ENCODE assay signal across 8 cellular contexts in the genomic region with DNA sequence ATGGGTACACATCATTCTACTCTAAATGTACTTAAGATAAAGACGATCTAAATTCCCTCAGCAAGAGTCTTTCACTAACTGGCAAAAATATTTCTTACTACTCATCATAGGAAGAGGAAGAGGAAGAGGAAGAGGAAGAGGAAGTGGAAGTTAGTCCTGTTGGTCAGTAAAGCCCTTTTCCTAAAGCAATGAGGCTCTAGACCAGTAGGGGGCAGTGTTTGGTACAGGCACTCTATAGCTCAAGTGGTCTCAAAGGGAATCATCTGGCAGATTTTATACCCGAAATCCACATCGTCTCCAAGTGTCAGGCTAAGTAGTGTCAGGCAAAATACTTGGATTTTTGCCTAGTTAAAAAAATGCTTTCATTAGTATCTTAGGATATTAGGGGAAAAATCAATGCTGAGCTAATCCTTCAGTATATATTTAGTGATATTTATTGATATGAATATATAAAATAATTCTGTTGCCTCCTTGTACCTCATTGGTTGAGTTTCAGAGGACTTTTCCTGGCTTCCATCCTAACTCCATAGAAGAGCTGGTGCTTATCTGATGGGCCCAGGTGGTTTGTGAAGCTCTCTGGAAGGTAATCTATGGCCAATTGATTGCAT. TPM values are rescaled to one million over a fixed set of nuclear protein-coding genes. Genes with fewer than 3 reads are reported as not detected.
DNase-seq lines count a peak whose midpoint lies in the region; FAIRE-seq and TF ChIP-seq lines count a peak whose summit lies in the region.

No MANE protein-coding gene starts in this region.

- H3K9me3 ChIP-seq in endothelial cell of umbilical vein (replicated peaks; ENCODE audit: control insufficient read depth, insufficient read depth, low read length) (no peaks in the 10 kb centered on the region), osteoblast (ENCODE audit: low read depth, low read length) (no peaks in the 10 kb centered on the region)

- H4K20me1 ChIP-seq in endothelial cell of umbilical vein (replicated peaks; ENCODE audit: control insufficient read depth, extremely low read depth, insufficient read depth, low read length) (no peaks in the 10 kb centered on the region), osteoblast (ENCODE audit: insufficient read depth, low read length) (peaks cover 78% of the 10 kb centered on the region)

- H3K4me2 ChIP-seq in endothelial cell of umbilical vein (ENCODE audit: insufficient read depth, low read length) (no peak overlapping the region), osteoblast (ENCODE audit: insufficient read depth, low read length) (no peak overlapping the region)

- DNase-seq in stimulated activated CD4-positive, alpha-beta T cell treated with anti-CD3 and anti-CD28 coated beads, Interleukin-12 subunit alpha, Interleukin-12 subunit beta, amount 100 ng/mL, for 48 hours (ENCODE audit: low read depth in 2 of 3, low spot score in 1 of 3) = peak in 2 of 3 donors; percentile 1 to 5
- no peak for DNase-seq in stimulated activated CD4-positive, alpha-beta T cell treated with anti-CD3 and anti-CD28 coated beads, Interleukin-4, amount 100 ng/mL, for 4 hours
- DNase-seq in NCI-H82 treated with DMSO at 0.1 percent for 48 hours (lab: John Stamatoyannopoulos, UW; ENCODE audit: unreplicated experiment) (peak; percentile 2), endothelial cell of umbilical vein (ENCODE audit: low read depth, low spot score) (peak; percentile 55), osteoblast (ENCODE audit: insufficient read length, low spot score, missing footprints) (no peak), DMS114 treated with DMSO at 0.1 percent for 48 hours (lab: John Stamatoyannopoulos, UW; ENCODE audit: unreplicated experiment) (no peak), AG20443 (ENCODE audit: low spot score) (no peak), NCI-H2029 treated with DMSO at 0.1 percent for 48 hours (lab: John Stamatoyannopoulos, UW) (no peak)

- H2AFZ ChIP-seq in endothelial cell of umbilical vein (ENCODE audit: low read depth, low read length) = no peak overlapping the region
- no peak overlapping the region for H2AFZ ChIP-seq in osteoblast (ENCODE audit: low read length)

- POLR2A ChIA-PET in endothelial cell of umbilical vein (lab: Charles Lee) = no interaction called here

- peak; percentile 33 for FAIRE-seq in endothelial cell of umbilical vein (lab: Jason Lieb, UNC)

- intact Hi-C loops in endothelial cell of umbilical vein (cut with micrococcal nuclease) = loop anchor here (1.0 to 2.0 kb wide), 2 partner anchors 49 to 95 kb away; no protein-coding TSS in a partner anchor

- CTCF ChIA-PET in endothelial cell of umbilical vein (lab: Charles Lee) = interaction anchor here (0.6 to 3.3 kb wide), 39 partner anchors 9 to 454 kb away, joined by 3 to 91 read pairs (median 4); no protein-coding TSS in a partner anchor

- H3K27ac ChIP-seq in endothelial cell of umbilical vein (ENCODE audit: insufficient read depth, low read depth, low read length) (no peak overlapping the region), osteoblast (ENCODE audit: low read depth, low read length) (peak overlapping the region; percentile 26)

- H3K79me2 ChIP-seq in endothelial cell of umbilical vein (ENCODE audit: control insufficient read depth, insufficient read depth, low read length) (peaks cover 81% of the 10 kb centered on the region), osteoblast (ENCODE audit: insufficient read depth, low read length) (peaks cover 99% of the 10 kb centered on the region)

- no TSS peak for BruUV-seq in endothelial cell of umbilical vein (replicated peaks; lab: Mats Ljungman, UMichigan)

- peak; percentile 59 to 68 for TF ChIP-seq CTCF in endothelial cell of umbilical vein (IDR thresholded peaks at IDR 0.05; ENCODE audit: extremely low read depth in 1 of 2, insufficient read depth in 1 of 2, low read depth in 1 of 2, low read length in 2 of 2)
- TF ChIP-seq CTCF in osteoblast (IDR thresholded peaks at IDR 0.05; ENCODE audit: extremely low read depth, low read depth, low read length) = peak; percentile 87

- H3K27me3 ChIP-seq in endothelial cell of umbilical vein (ENCODE audit: control insufficient read depth in 2 of 2, insufficient read depth in 2 of 2, low read length in 2 of 2) (no peaks in the 10 kb centered on the region), osteoblast (ENCODE audit: insufficient read depth, low read length) (no peaks in the 10 kb centered on the region)

- peaks cover 21% of the 10 kb centered on the region for H3K4me1 ChIP-seq in endothelial cell of umbilical vein (ENCODE audit: control insufficient read depth, extremely low read depth, insufficient read depth, low read length)
- peaks cover 95% of the 10 kb centered on the region for H3K4me1 ChIP-seq in osteoblast (ENCODE audit: insufficient read depth, low read length)

- no peaks in the 10 kb centered on the region for H3K9me1 ChIP-seq in endothelial cell of umbilical vein (replicated peaks; ENCODE audit: control insufficient read depth, extremely low read depth, insufficient read depth, low read length)

- TF ChIP-seq POLR2A in endothelial cell of umbilical vein (IDR thresholded peaks at IDR 0.05; ENCODE audit: low read depth, low read length) = no peak

- dilution Hi-C loops in endothelial cell of umbilical vein (cut with MboI; ENCODE audit: extremely low pct_ligation_motif_present, low sequenced_read_pairs) = no loop called here

- H3K9ac ChIP-seq in endothelial cell of umbilical vein (replicated peaks; ENCODE audit: extremely low read depth, insufficient read depth, low read length) = no peak overlapping the region

- H3K36me3 ChIP-seq in endothelial cell of umbilical vein (ENCODE audit: control insufficient read depth in 2 of 2, extremely low read depth in 1 of 2, insufficient read depth in 2 of 2, low read length in 2 of 2) (peaks cover 0 to 2% of the 10 kb centered on the region in 2 experiments), osteoblast (ENCODE audit: insufficient read depth, low read length) (peaks cover 90% of the 10 kb centered on the region)

- H3K4me3 ChIP-seq in endothelial cell of umbilical vein (replicated peaks in 1 of 3; ENCODE audit: insufficient read depth in 1 of 3, low read depth in 1 of 3, low read length in 3 of 3) = no peak overlapping the region
- H3K4me3 ChIP-seq in osteoblast (ENCODE audit: insufficient read depth, low read length) = no peak overlapping the region

TF ChIP-seq in endothelial cell of umbilical vein, 7 proteins besides CTCF, POLR2A, EP300 and RAD21:
- TF ChIP-seq, protein P1, sequence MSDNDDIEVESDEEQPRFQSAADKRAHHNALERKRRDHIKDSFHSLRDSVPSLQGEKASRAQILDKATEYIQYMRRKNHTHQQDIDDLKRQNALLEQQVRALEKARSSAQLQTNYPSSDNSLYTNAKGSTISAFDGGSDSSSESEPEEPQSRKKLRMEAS (IDR thresholded peaks at IDR 0.05; ENCODE audit: insufficient read depth, insufficient read length) = no peak
- no peak for TF ChIP-seq JUN (IDR thresholded peaks at IDR 0.05; ENCODE audit: borderline replicate concordance, insufficient read depth, insufficient read length, low read depth)
- TF ChIP-seq GATA2 (IDR thresholded peaks at IDR 0.05; ENCODE audit: insufficient read depth, insufficient read length, low read depth, low read length) = no peak
- no peak for TF ChIP-seq POLR2AphosphoS5 (IDR thresholded peaks at IDR 0.05; ENCODE audit: insufficient read depth, low read depth, low read length)
- no peak for TF ChIP-seq FOS (IDR thresholded peaks at IDR 0.05; ENCODE audit: borderline replicate concordance, insufficient read depth, low read length)
- no peak for TF ChIP-seq EZH2 (IDR thresholded peaks at IDR 0.05; ENCODE audit: borderline replicate concordance, low read depth, low read length, severe bottlenecking)
- no peak for TF ChIP-seq MYC (IDR thresholded peaks at IDR 0.05; ENCODE audit: low read depth, low read length)

RNA-seq across cellular contexts. Expression of a gene that starts 7.7 kb away (rescaled TPM):
- total RNA-seq in endothelial cell of umbilical vein = 2.4 and 3.5 TPM in 2 replicates
- 0.12 TPM in 1 of 2 replicates, not detected in the other for polyA plus RNA-seq in endothelial cell of umbilical vein
- polyA plus RNA-seq in endothelial cell of umbilical vein (2011; cell fraction: cytosol; rRNA removed) = not detected in 2 replicates
- 0.84 and 0.93 TPM in 2 replicates for polyA plus RNA-seq in endothelial cell of umbilical vein (2011; cell fraction: nucleus; rRNA removed)
- polyA plus RNA-seq in endothelial cell of umbilical vein (2012) = 0.21 TPM in 1 of 2 replicates, not detected in the other
- 3.8 and 4.3 TPM in 2 replicates for polyA minus RNA-seq in endothelial cell of umbilical vein
- not detected for polyA minus RNA-seq in endothelial cell of umbilical vein (2011; cell fraction: cytosol; rRNA and poly(A)+ RNA removed)
- polyA minus RNA-seq in endothelial cell of umbilical vein (2011; cell fraction: nucleus; rRNA and poly(A)+ RNA removed) = 8.1 and 24.4 TPM in 2 replicates
- total RNA-seq in osteoblast = 18.1 and 20.0 TPM in 2 replicates

Comparison
In these comparisons a context has a peak if more than half of its experiments do, and no peak if none do; other contexts are left out.
1. DNase-seq: peak in stimulated activated CD4-positive, alpha-beta T cell treated with anti-CD3 and anti-CD28 coated beads, Interleukin-12 subunit alpha, Interleukin-12 subunit beta, amount 100 ng/mL, for 48 hours (2 of 3), NCI-H82 treated with DMSO at 0.1 percent for 48 hours (single experiment) and endothelial cell of umbilical vein (single experiment); none in stimulated activated CD4-positive, alpha-beta T cell treated with anti-CD3 and anti-CD28 coated beads, Interleukin-4, amount 100 ng/mL, for 4 hours (0 of 2), osteoblast (single experiment), DMS114 treated with DMSO at 0.1 percent for 48 hours (single experiment), AG20443 (single experiment) and NCI-H2029 treated with DMSO at 0.1 percent for 48 hours (single experiment).